ENCODE assay signal across 15 cellular contexts in the genomic region with DNA sequence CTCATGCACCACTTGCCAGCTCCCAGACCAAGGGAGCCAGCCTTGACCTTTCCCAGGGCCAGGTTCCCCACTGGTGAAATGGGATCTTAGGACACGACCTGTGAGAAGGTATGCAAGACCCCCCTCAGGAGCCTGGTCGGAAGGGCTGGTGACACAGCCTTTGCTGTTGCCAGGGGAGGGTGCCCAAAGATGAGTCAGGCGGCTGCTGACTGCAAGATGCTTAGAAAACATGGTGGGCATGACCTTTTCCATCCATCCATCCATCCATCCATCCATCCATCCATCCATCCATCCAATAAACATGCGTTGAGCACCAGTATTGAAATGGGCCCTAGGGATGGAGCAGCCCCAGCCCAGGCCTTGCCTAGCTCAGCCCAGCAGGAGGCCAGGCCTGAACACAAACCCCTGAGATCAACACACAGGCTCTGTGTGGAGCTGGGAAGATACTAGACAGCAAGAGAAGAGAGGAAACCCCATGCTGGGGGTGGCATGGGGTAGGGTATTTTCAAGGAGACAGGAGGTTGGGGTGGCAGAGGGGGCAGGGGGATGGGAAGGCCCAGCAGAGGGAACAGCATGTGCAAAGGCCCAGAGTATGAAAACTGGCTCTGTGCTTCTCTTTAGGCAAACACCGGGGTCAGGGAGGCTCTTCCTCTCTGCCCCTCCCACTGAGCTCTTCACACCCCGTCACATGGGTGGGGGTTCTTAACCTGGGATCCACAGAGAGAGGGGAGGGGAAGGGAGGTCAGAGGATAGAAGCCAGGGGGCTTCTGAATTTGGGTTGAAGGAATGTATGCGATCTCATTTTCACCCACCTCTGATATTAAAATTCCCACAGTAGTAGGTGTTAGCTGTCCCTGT. TPM values are rescaled to one million over a fixed set of nuclear protein-coding genes. Genes with fewer than 3 reads are reported as not detected.
DNase-seq lines count a peak whose midpoint lies in the region; ATAC-seq and TF ChIP-seq lines count a peak whose summit lies in the region.
"Had no signal": no experiment of that assay in that cellular context is flagged by ENCODE, and none has a peak within 500 bp of the region (broad histone marks: within the 10 kb centered on the region; RNA-seq: fewer than 3 reads in every experiment).

No MANE protein-coding gene starts in this region.

- no peak overlapping the region for H2AFZ ChIP-seq in OCI-LY7 (ENCODE audit: low read length)

- H3K36me3 Mint-ChIP-seq in activated CD4-positive, alpha-beta T cell treated with anti-CD3 and anti-CD28 coated beads, Interleukin-2, amount 10 ng/mL, durations not matched to agents 7 days and 5 days (ENCODE audit: low read depth): no peaks in the 10 kb centered on the region
- H3K36me3 Mint-ChIP-seq in brain: peaks cover under 1% of the 10 kb centered on the region

- peaks cover 37% of the 10 kb centered on the region for H3K4me1 Mint-ChIP-seq in activated CD4-positive, alpha-beta T cell treated with anti-CD3 and anti-CD28 coated beads, Interleukin-2, amount 10 ng/mL, durations not matched to agents 7 days and 5 days
- peaks cover 25% of the 10 kb centered on the region for H3K4me1 Mint-ChIP-seq in brain

- no peak overlapping the region for H3K27ac ChIP-seq in OCI-LY7 (ENCODE audit: low read depth, low read length, poor library complexity, severe bottlenecking)
- no peak overlapping the region for H3K27ac ChIP-seq in lower lobe of right lung

- H3K4me2 ChIP-seq in OCI-LY7 (ENCODE audit: low read length): peak overlapping the region; percentile 85

- POLR2A ChIA-PET in activated CD4-positive, alpha-beta T cell treated with anti-CD3 and anti-CD28 coated beads, Interleukin-2, amount 10 ng/mL, durations not matched to agents 7 days and 5 days (lab: Charles Lee): no interaction called here
- POLR2A ChIA-PET in OCI-LY7 (lab: Charles Lee): interaction anchor here (0.6 to 1.3 kb wide), 3 partner anchors 10 to 191 kb away, joined by 3 read pairs; no protein-coding TSS in a partner anchor

- ATAC-seq in lower lobe of right lung: no peak
- ATAC-seq: upper lobe of right lung had no signal

- H3K4me3 ChIP-seq in OCI-LY7 (ENCODE audit: low read depth, low read length, poor library complexity, severe bottlenecking) (peak overlapping the region; percentile 77), lower lobe of right lung (no peak overlapping the region)

- H3K36me3 ChIP-seq in OCI-LY7 (ENCODE audit: insufficient read depth, low read length): no peaks in the 10 kb centered on the region
- no peaks in the 10 kb centered on the region for H3K36me3 ChIP-seq in lower lobe of right lung
- H3K36me3 ChIP-seq: cardiac muscle cell, upper lobe of right lung had no signal

- CTCF ChIA-PET in activated CD4-positive, alpha-beta T cell treated with anti-CD3 and anti-CD28 coated beads, Interleukin-2, amount 10 ng/mL, durations not matched to agents 7 days and 5 days (lab: Charles Lee): interaction anchor here (0.6 to 8.0 kb wide), 6 partner anchors 9 to 143 kb away, joined by 3 to 55 read pairs (median 3); no protein-coding TSS in a partner anchor
- CTCF ChIA-PET in OCI-LY7 (lab: Charles Lee; ENCODE audit: unreplicated experiment): interaction anchor here (0.9 kb wide), 1 partner anchor 20 kb away, joined by 7 read pairs; no protein-coding TSS in a partner anchor

- H3K9me3 Mint-ChIP-seq in activated CD4-positive, alpha-beta T cell treated with anti-CD3 and anti-CD28 coated beads, Interleukin-2, amount 10 ng/mL, durations not matched to agents 7 days and 5 days: peaks cover under 1% of the 10 kb centered on the region
- peaks cover 0 to under 1% (median 0%) of the 10 kb centered on the region in 5 experiments for H3K9me3 Mint-ChIP-seq in brain

- peak overlapping the region; percentile 80 for H3K4me3 Mint-ChIP-seq in activated CD4-positive, alpha-beta T cell treated with anti-CD3 and anti-CD28 coated beads, Interleukin-2, amount 10 ng/mL, durations not matched to agents 7 days and 5 days
- H3K4me3 Mint-ChIP-seq in brain: peak overlapping the region in 4 of 5 experiments; percentile 40 to 80 (median 68)

- H3K4me1 ChIP-seq in OCI-LY7 (ENCODE audit: insufficient read depth, low read length, poor library complexity, severe bottlenecking) (peaks cover 21% of the 10 kb centered on the region), lower lobe of right lung (peaks cover 16% of the 10 kb centered on the region)

- TF ChIP-seq CTCF in OCI-LY7 (conservative IDR thresholded peaks at IDR 0.05; ENCODE audit: low read length) (no peak), brain (conservative IDR thresholded peaks at IDR 0.05) (no peak), lower lobe of right lung (IDR thresholded peaks at IDR 0.05) (no peak)

- H3K9me3 ChIP-seq in OCI-LY7 (ENCODE audit: low read length) (no peaks in the 10 kb centered on the region), lower lobe of right lung (no peaks in the 10 kb centered on the region)
- H3K9me3 ChIP-seq: upper lobe of right lung had no signal

- peak; percentile 15 for DNase-seq in activated CD4-positive, alpha-beta T cell treated with anti-CD3 and anti-CD28 coated beads, Interleukin-2, amount 10 ng/mL, durations not matched to agents 7 days and 5 days
- no peak for DNase-seq in activated CD4-positive, alpha-beta T cell treated with anti-CD3 and anti-CD28 coated beads for 48 hours
- DNase-seq in OCI-LY7 (ENCODE audit: low spot score) (no peak), posterior vena cava (ENCODE audit: low spot score) (peak; percentile 70), anterior cingulate cortex (lab: John Stamatoyannopoulos, UW) (no peak), lower lobe of right lung (no peak)
- DNase-seq in stimulated activated CD4-positive, alpha-beta T cell treated with anti-CD3 and anti-CD28 coated beads, Interleukin-2, amount 100 ng/mL, for 24 hours: no peak
- DNase-seq: DMS79 treated with DMSO at 0.1 percent for 48 hours, KBM-7, NCI-H2107, upper lobe of right lung had no signal

- peak overlapping the region; percentile 93 for H3K27ac Mint-ChIP-seq in activated CD4-positive, alpha-beta T cell treated with anti-CD3 and anti-CD28 coated beads, Interleukin-2, amount 10 ng/mL, durations not matched to agents 7 days and 5 days
- peak overlapping the region in 1 of 5 experiments; percentile 29 for H3K27ac Mint-ChIP-seq in brain

- no peaks in the 10 kb centered on the region for H3K27me3 ChIP-seq in lower lobe of right lung (ENCODE audit: low read depth)
- H3K27me3 ChIP-seq: cardiac muscle cell, upper lobe of right lung had no signal

- no peaks in the 10 kb centered on the region for H3K9me2 ChIP-seq in OCI-LY7 (ENCODE audit: insufficient read depth, low read length)

- H3K79me2 ChIP-seq in OCI-LY7 (ENCODE audit: insufficient read depth, low read depth, low read length): peaks cover 4% of the 10 kb centered on the region; the same call in 1 of the 2 replicates

- BruUV-seq in OCI-LY7 (replicated peaks; lab: Mats Ljungman, UMichigan): no TSS peak

- H3K27me3 Mint-ChIP-seq in activated CD4-positive, alpha-beta T cell treated with anti-CD3 and anti-CD28 coated beads, Interleukin-2, amount 10 ng/mL, durations not matched to agents 7 days and 5 days: peaks cover 3% of the 10 kb centered on the region
- H3K27me3 Mint-ChIP-seq in brain: no peaks in the 10 kb centered on the region

- intact Hi-C loops in OCI-LY7 (cut with micrococcal nuclease; ENCODE audit: unreplicated experiment) (no loop called here), posterior vena cava (cut with DNase I) (no loop called here), lower lobe of right lung (cut with DNase I) (no loop called here)

- H4K20me1 ChIP-seq in OCI-LY7 (ENCODE audit: insufficient read depth, low read length): no peaks in the 10 kb centered on the region

RNA-seq across cellular contexts. Expression of gene YY1, which starts 26.2 kb away (rescaled TPM):
- total RNA-seq in activated CD4-positive, alpha-beta T cell treated with anti-CD3 and anti-CD28 coated beads, Interleukin-2, amount 10 ng/mL, durations not matched to agents 7 days and 5 days: 100 to 1,000 TPM in 1 of 2 experiments, 10 to 100 TPM in 1; 95.0 to 107 TPM
- 59.9 and 69.2 TPM in 2 replicates for total RNA-seq in OCI-LY7 (2014; rRNA removed; shearing (Covaris generic))
- 137 and 140 TPM in 2 replicates for total RNA-seq in OCI-LY7 (2022)
- 43.9 TPM for polyA plus RNA-seq in brain (ENCODE audit: insufficient read depth, low read depth, low replicate concordance)
- total RNA-seq in posterior vena cava: 10 to 100 TPM; 41.4 to 46.2 TPM
- total RNA-seq in lower lobe of right lung: 74.8 TPM

RNA-seq across cellular contexts. Expression of gene DEGS2, which starts 53.3 kb away (rescaled TPM):
- under 1 TPM; 0.15 to 0.23 TPM for total RNA-seq in activated CD4-positive, alpha-beta T cell treated with anti-CD3 and anti-CD28 coated beads, Interleukin-2, amount 10 ng/mL, durations not matched to agents 7 days and 5 days
- total RNA-seq in OCI-LY7 (2014; rRNA removed; shearing (Covaris generic)): 2.0 and 8.3 TPM in 2 replicates
- total RNA-seq in OCI-LY7 (2022) (12.2 and 14.6 TPM in 2 replicates), posterior vena cava (1 to 10 TPM in 1 of 2 donors, under 1 TPM in 1; 0.10 to 1.2 TPM), lower lobe of right lung (5.8 TPM)
- polyA plus RNA-seq in brain (ENCODE audit: insufficient read depth, low read depth, low replicate concordance): 3.1 TPM
- total RNA-seq: A673; T-helper 1 cell treated with Interleukin-12 subunit alpha and Interleukin-12 subunit beta and Interleukin-4 antibody, amounts not matched to agents 30 ng/mL and 1 ng/mL, for 36 hours had no signal

Comparison
In these comparisons a context has a peak if more than half of its experiments do, and no peak if none do; other contexts are left out.
1. DNase-seq: peak in activated CD4-positive, alpha-beta T cell treated with anti-CD3 and anti-CD28 coated beads, Interleukin-2, amount 10 ng/mL, durations not matched to agents 7 days and 5 days (single experiment) and posterior vena cava (single experiment); none in activated CD4-positive, alpha-beta T cell treated with anti-CD3 and anti-CD28 coated beads for 48 hours (single experiment), OCI-LY7 (single experiment), stimulated activated CD4-positive, alpha-beta T cell treated with anti-CD3 and anti-CD28 coated beads, Interleukin-2, amount 100 ng/mL, for 24 hours (0 of 2), anterior cingulate cortex (0 of 58) and lower lobe of right lung (single experiment).